In the genomic region with DNA sequence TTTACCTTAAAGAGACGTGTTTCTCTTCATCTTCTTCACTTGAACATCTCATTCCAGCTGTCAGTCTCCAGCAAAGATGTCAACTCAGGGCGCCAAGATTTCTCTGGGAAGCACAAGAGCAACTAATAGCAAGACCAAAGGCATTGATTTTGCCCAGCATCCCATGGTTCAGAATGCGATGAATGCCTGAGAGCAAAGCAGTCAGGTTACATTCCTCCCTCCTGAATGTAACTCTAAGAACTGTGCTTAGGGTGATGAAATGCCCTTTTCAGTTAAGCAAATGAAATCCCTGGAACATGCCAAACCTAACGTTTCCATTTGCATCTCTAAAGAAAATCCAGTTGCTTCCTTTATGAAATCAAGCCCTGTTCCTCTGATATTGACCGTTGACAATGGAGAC, we compare ENCODE assay signal across 19 cellular contexts.
DNase-seq lines count a peak whose midpoint lies in the region; ATAC-seq and TF ChIP-seq lines count a peak whose summit lies in the region.
"Had no signal": no experiment of that assay in that cellular context is flagged by ENCODE, and none has a peak within 500 bp of the region (broad histone marks: within the 10 kb centered on the region; RNA-seq: fewer than 3 reads in every experiment).

No MANE protein-coding gene starts in this region.

- H2BK120ac ChIP-seq in mesendoderm (ENCODE audit: low read depth, low read length): no peak overlapping the region

- H2BK15ac ChIP-seq in mesendoderm (replicated peaks; ENCODE audit: low read depth): no peak overlapping the region

- no peak overlapping the region for H4K5ac ChIP-seq in mesendoderm (ENCODE audit: low read length)

- POLR2A ChIA-PET in RWPE1 (lab: Yijun Ruan, JAX; ENCODE audit: low non-redundant PET): no interaction called here

- H3K4me3 ChIP-seq in mesendoderm (ENCODE audit: low read length): no peak overlapping the region
- H3K4me3 ChIP-seq: A549 had no signal

- peak; percentile 17 for DNase-seq in ELF-1 (ENCODE audit: low read depth, low spot score)
- DNase-seq in RWPE1 (ENCODE audit: low spot score): peak; percentile 10
- peak; percentile 56 for DNase-seq in iPS DF 19.7 (ENCODE audit: low read depth, low spot score)
- DNase-seq in mesendoderm: peak; percentile 81
- DNase-seq in posterior vena cava (ENCODE audit: low spot score): no peak
- DNase-seq in H4 (ENCODE audit: low spot score): no peak
- no peak for DNase-seq in AML-193 (lab: John Stamatoyannopoulos, UW)
- DNase-seq: C1 segment of cervical spinal cord, KG1, NCI-H1048, NCI-H1436 treated with DMSO at 0.1 percent for 48 hours, NCI-H2081, NCI-H524, SHP77 treated with DMSO at 0.1 percent for 48 hours had no signal

- H3K4me1 ChIP-seq in mesendoderm (ENCODE audit: control insufficient read depth, low read depth, low read length): peaks cover 2% of the 10 kb centered on the region
- H3K4me1 ChIP-seq: A549 had no signal

- no peak overlapping the region for H2AK5ac ChIP-seq in mesendoderm (ENCODE audit: low read length)

- no peaks in the 10 kb centered on the region for H3K27me3 ChIP-seq in mesendoderm (ENCODE audit: insufficient read depth, low read length, poor library complexity)

- no peak for ATAC-seq in HG03135 (IDR thresholded peaks at IDR 0.05; ENCODE audit: unreplicated experiment)
- ATAC-seq: A549, HCT116, HepG2, SK-N-SH treated with all-trans-retinoic acid at 6 μM for 48 hours had no signal

- no peak overlapping the region for H2BK5ac ChIP-seq in mesendoderm (ENCODE audit: low read length)

- no peak overlapping the region for H3K56ac ChIP-seq in mesendoderm (ENCODE audit: low read length)

- H3K23ac ChIP-seq in mesendoderm (ENCODE audit: low read length): no peak overlapping the region

- no peak overlapping the region for H4K8ac ChIP-seq in mesendoderm (ENCODE audit: low read depth, low read length)

- no peaks in the 10 kb centered on the region for H3K36me3 ChIP-seq in mesendoderm (ENCODE audit: control insufficient read depth, insufficient read depth, low read length)

- no peak overlapping the region for H3K4me2 ChIP-seq in mesendoderm (ENCODE audit: low read length)
- H3K4me2 ChIP-seq: A549 had no signal

- no peak overlapping the region for H3K18ac ChIP-seq in mesendoderm (ENCODE audit: low read length)

- no peaks in the 10 kb centered on the region for H3K79me1 ChIP-seq in mesendoderm (ENCODE audit: low read length)

- no peak overlapping the region for H3K4ac ChIP-seq in mesendoderm (ENCODE audit: low read depth, low read length)

- intact Hi-C loops in posterior vena cava (cut with DNase I): no loop called here

- no peak overlapping the region for H3K9ac ChIP-seq in mesendoderm (ENCODE audit: low read length)

- no peak for TF ChIP-seq CTCF in RWPE1 (conservative IDR thresholded peaks at IDR 0.05; ENCODE audit: low read depth)

- CTCF ChIA-PET in RWPE1 (lab: Yijun Ruan, JAX): no interaction called here

- no peak overlapping the region for H3K27ac ChIP-seq in RWPE1
- H3K27ac ChIP-seq in mesendoderm (ENCODE audit: low read depth, low read length): no peak overlapping the region
- H3K27ac ChIP-seq: A549 had no signal

- WGBS in mesendoderm (ENCODE audit: extremely low coverage, insufficient coverage, low lambda C conversion rate): no CpG with 5 or more reads among the region's 5 CpGs

- no peaks in the 10 kb centered on the region for H3K79me2 ChIP-seq in mesendoderm (ENCODE audit: control insufficient read depth, insufficient read depth, low read length)

Comparison
In these comparisons a context has a peak if more than half of its experiments do, and no peak if none do; other contexts are left out.
1. DNase-seq: peak in ELF-1 (single experiment), RWPE1 (single experiment), iPS DF 19.7 (single experiment) and mesendoderm (single experiment); none in posterior vena cava (single experiment), H4 (single experiment) and AML-193 (0 of 2).